In the genomic region with DNA sequence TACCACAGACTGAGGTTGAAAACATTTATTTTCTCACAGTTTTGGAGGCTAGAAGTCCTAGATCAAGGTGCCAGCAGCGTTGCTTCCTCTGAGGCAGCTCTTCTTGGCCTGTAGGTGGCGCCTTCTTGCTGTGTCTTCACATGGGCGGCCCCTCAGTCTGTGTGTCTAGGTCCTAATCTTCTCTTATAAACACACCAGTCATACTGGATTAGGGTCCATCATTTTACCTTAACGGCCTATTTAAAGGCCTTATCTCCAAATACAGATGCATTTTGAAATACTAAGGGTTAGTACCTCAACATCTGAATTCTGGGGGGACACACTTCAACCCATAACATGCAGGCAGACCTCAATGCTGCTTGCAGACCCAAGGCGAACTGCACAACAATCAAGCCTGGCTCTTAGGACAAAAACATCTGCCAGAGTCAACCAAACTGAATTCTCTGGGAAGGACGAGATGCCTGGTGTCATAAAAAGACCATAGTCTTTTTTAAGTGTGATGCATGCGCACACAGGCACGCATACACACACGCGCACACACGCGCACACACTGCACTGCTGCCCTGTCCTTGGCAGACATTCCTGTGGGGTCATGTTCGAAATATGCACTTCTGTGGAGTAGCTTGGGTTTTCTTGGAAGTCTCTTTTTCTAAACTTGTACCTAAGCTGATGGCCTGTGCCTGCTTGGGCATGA, we compare ENCODE assay signal across 8 cellular contexts. TPM values are rescaled to one million over a fixed set of nuclear protein-coding genes. Genes with fewer than 3 reads are reported as not detected.
DNase-seq lines count a peak whose midpoint lies in the region; ATAC-seq and TF ChIP-seq lines count a peak whose summit lies in the region.

No MANE protein-coding gene starts in this region.

- WGBS in testis, 2 donors, result 33 to 46% methylated on average over 13 of the region's 13 CpGs

- H3K27ac ChIP-seq in testis, result no peak overlapping the region

- intact Hi-C loops in testis (cut with DNase I; ENCODE audit: low total_unique reads), result no loop called here

- no peak overlapping the region for H3K4me3 ChIP-seq in testis

- no peaks in the 10 kb centered on the region for H3K36me3 ChIP-seq in testis (ENCODE audit: low read depth, missing control alignments)

- TF ChIP-seq POLR2A in testis (IDR thresholded peaks at IDR 0.05), result no peak

- H3K9me3 ChIP-seq in testis, result no peaks in the 10 kb centered on the region

- peak; percentile 36 for ATAC-seq in GM18511 (IDR thresholded peaks at IDR 0.05; ENCODE audit: unreplicated experiment)

- no peaks in the 10 kb centered on the region for H3K27me3 ChIP-seq in testis

- peak; percentile 30 to 83 (median 49) for TF ChIP-seq CTCF in testis (IDR thresholded peaks at IDR 0.05)

- H3K4me1 ChIP-seq in testis, result peaks cover 2% of the 10 kb centered on the region

- peak; percentile 65 for DNase-seq in AG08395 (ENCODE audit: low spot score)
- peak in 71 of 76 experiments; percentile 6 to 86 (median 58) for DNase-seq in HUDEP-2 (lab: John Stamatoyannopoulos, UW; ENCODE audit: unreplicated experiment in 76 of 76)
- DNase-seq in OCI-M2 (lab: John Stamatoyannopoulos, UW; ENCODE audit: unreplicated experiment), result peak; percentile 23
- peak; percentile 56 for DNase-seq in activated T-cell treated with anti-CD3 and anti-CD28 coated beads for 4 hours
- peak; percentile 80 for DNase-seq in fibroblast of peridontal ligament (ENCODE audit: extremely low read depth)
- DNase-seq in nucleus accumbens (lab: John Stamatoyannopoulos, UW), result peak in 49 of 56 donors; percentile 4 to 87 (median 39)
- peak; percentile 89 for DNase-seq in testis

RNA-seq across cellular contexts. Expression of a gene that starts 4.3 kb away (rescaled TPM):
- 10 to 100 TPM; 33.5 to 44.2 TPM for total RNA-seq in testis
- 51.5 TPM for polyA plus RNA-seq in testis (ENCODE audit: insufficient read depth, low read depth, low replicate concordance)

RNA-seq across cellular contexts. Expression of a gene that starts 45.9 kb away (rescaled TPM):
- 10 to 100 TPM; 41.7 to 68.7 TPM for total RNA-seq in testis
- polyA plus RNA-seq in testis (ENCODE audit: insufficient read depth, low read depth, low replicate concordance), result 76.8 TPM

Comparison
In these comparisons a context has a peak if more than half of its experiments do, and no peak if none do; other contexts are left out.
1. DNase-seq: peak in every context shown above with its lines; median percentile 89 in testis; 80 in fibroblast of peridontal ligament; 65 in AG08395; 58 in HUDEP-2; 56 in activated T-cell treated with anti-CD3 and anti-CD28 coated beads for 4 hours; 39 in nucleus accumbens; 23 in OCI-M2.